1 cellular context compared by ENCODE assay signal in genomic region chr11:76120513-76121081, GRCh38.
TF ChIP-seq lines count a peak whose summit lies in the region.

No MANE protein-coding gene starts in this region.

TF ChIP-seq in HepG2, 621 proteins besides CTCF, POLR2A, EP300 and RAD21 (continued from another document):
- no peak for TF ChIP-seq ARID4A (CRISPR knock-in tag; IDR thresholded peaks at IDR 0.05; ENCODE audit: borderline replicate concordance)
